In genomic region chr4:27490315-27490714, GRCh38 we compare ENCODE assay signal across 16 cellular contexts.
DNase-seq lines count a peak whose midpoint lies in the region; ATAC-seq, FAIRE-seq and TF ChIP-seq lines count a peak whose summit lies in the region.
"Had no signal": no experiment of that assay in that cellular context is flagged by ENCODE, and none has a peak within 500 bp of the region (broad histone marks: within the 10 kb centered on the region; RNA-seq: fewer than 3 reads in every experiment).

No MANE protein-coding gene starts in this region.

- peaks cover 0 to 4% (median 2%) of the 10 kb centered on the region in 4 experiments; a peak in 3 of 7 replicates for H3K4me1 ChIP-seq in H1 (replicated peaks in 1 of 4; ENCODE audit: control insufficient read depth in 3 of 4, insufficient read depth in 4 of 4, low read length in 3 of 4)
- peaks cover 5 to 8% of the 10 kb centered on the region in 2 donors for H3K4me1 ChIP-seq in neuronal stem cell (ENCODE audit: control insufficient read depth in 2 of 2, insufficient read depth in 1 of 2, low read depth in 1 of 2, low read length in 2 of 2)
- H3K4me1 ChIP-seq: BLaER1, Caco-2 had no signal

- H3K79me1 ChIP-seq in H1 (ENCODE audit: low read depth, low read length) (no peaks in the 10 kb centered on the region), neuronal stem cell (ENCODE audit: low read depth, low read length) (no peaks in the 10 kb centered on the region)

- H2BK120ac ChIP-seq in H1 (replicated peaks; ENCODE audit: low read depth, low read length) (no peak overlapping the region), neuronal stem cell (ENCODE audit: low read depth, low read length) (no peak overlapping the region)

- DNase-seq in NK-92 treated with Interleukin-12 subunit alpha and Interleukin-12 subunit beta, amount 100 ng/mL, for 24 hours (lab: John Stamatoyannopoulos, UW), result peak; percentile 63
- DNase-seq in NK-92 (lab: John Stamatoyannopoulos, UW; ENCODE audit: unreplicated experiment), result no peak
- no peak for DNase-seq in H1 (ENCODE audit: low read depth in 1 of 2, low spot score in 2 of 2)
- DNase-seq in neuronal stem cell (ENCODE audit: low spot score), result no peak
- DNase-seq in KG1 (lab: John Stamatoyannopoulos, UW), result no peak
- DNase-seq in NCI-H1048 (lab: John Stamatoyannopoulos, UW), result no peak
- DNase-seq: 8988T; AML-193; Caco-2; CD8-positive, alpha-beta memory T cell; DMS53; GF-D8; H7 had no signal

- no peak overlapping the region for H3K4ac ChIP-seq in H1 (replicated peaks; ENCODE audit: insufficient read length, low read depth, low read length)
- no peak overlapping the region for H3K4ac ChIP-seq in neuronal stem cell (ENCODE audit: low read length)

- H3K18ac ChIP-seq in H1 (ENCODE audit: extremely low read depth, low read length) (no peak overlapping the region), neuronal stem cell (ENCODE audit: low read length) (peak overlapping the region; percentile 3)

- TF ChIP-seq CTCF in H1 (IDR thresholded peaks at IDR 0.05; ENCODE audit: control extremely low read depth in 1 of 3, insufficient read depth in 1 of 3, low read depth in 1 of 3, low read length in 3 of 3), result no peak

- no peak overlapping the region for H2BK20ac ChIP-seq in H1 (ENCODE audit: low read length)

- H4K20me1 ChIP-seq in H1 (replicated peaks in 1 of 2; ENCODE audit: control insufficient read depth in 1 of 2, insufficient read depth in 2 of 2, low read length in 2 of 2), result no peaks in the 10 kb centered on the region
- H4K20me1 ChIP-seq: BLaER1 had no signal

- WGBS in H1 (ENCODE audit: extremely low coverage in 1 of 2, insufficient coverage in 1 of 2, insufficient read length in 1 of 2, insufficient replicate concordance in 2 of 2, low coverage in 1 of 2, low lambda C conversion rate in 2 of 2, missing lambda C conversion rate in 1 of 2), 2 experiments, result 95% methylated on average over 4 of the region's 4 CpGs; no CpG with 5 or more reads in 1 of the 2 experiments
- no CpG with 5 or more reads among the region's 4 CpGs for WGBS in neuronal stem cell (ENCODE audit: extremely low coverage in 2 of 2, insufficient read length in 2 of 2, insufficient replicate concordance in 1 of 2), 2 donors

- H2BK5ac ChIP-seq in H1 (ENCODE audit: low read depth, low read length) (no peak overlapping the region), neuronal stem cell (ENCODE audit: low read length) (no peak overlapping the region)

- H2AFZ ChIP-seq in H1 (ENCODE audit: low read length) (peak overlapping the region; percentile 12; the same call in 1 of the 2 replicates), neuronal stem cell (ENCODE audit: low read length) (peak overlapping the region; percentile 6)

- TF ChIP-seq RAD21 in H1 (IDR thresholded peaks at IDR 0.05 in 1 of 2, conservative IDR thresholded peaks at IDR 0.05 in 1 of 2; ENCODE audit: low read depth in 2 of 2, low read length in 2 of 2), result no peak

- no peak overlapping the region for H3K56ac ChIP-seq in H1 (replicated peaks; ENCODE audit: insufficient read length, low read depth, low read length)

- no peaks in the 10 kb centered on the region for H3K9me3 ChIP-seq in H1 (ENCODE audit: insufficient read depth in 2 of 2, low read depth in 1 of 2, low read length in 1 of 2)
- H3K9me3 ChIP-seq in neuronal stem cell (replicated peaks in 1 of 2; ENCODE audit: control insufficient read depth in 2 of 2, insufficient read depth in 1 of 2, low read depth in 1 of 2, low read length in 2 of 2), result peaks cover 0 to 2% of the 10 kb centered on the region in 2 donors
- H3K9me3 ChIP-seq: BLaER1, Caco-2 had no signal

- H4K8ac ChIP-seq in H1 (ENCODE audit: extremely low read depth, insufficient read depth, low read length) (no peak overlapping the region), neuronal stem cell (ENCODE audit: low read depth, low read length) (no peak overlapping the region)

- TF ChIP-seq POLR2A in H1 (IDR thresholded peaks at IDR 0.05; ENCODE audit: control extremely low read depth in 1 of 2, low read depth in 2 of 2, low read length in 2 of 2), result no peak

- H3K36me3 ChIP-seq in H1 (ENCODE audit: control insufficient read depth in 2 of 4, insufficient read depth in 4 of 4, low read length in 3 of 4) (no peaks in the 10 kb centered on the region; a peak in 1 of 8 replicates), neuronal stem cell (replicated peaks in 1 of 2; ENCODE audit: control insufficient read depth in 2 of 2, insufficient read depth in 2 of 2, low read length in 2 of 2) (no peaks in the 10 kb centered on the region)
- H3K36me3 ChIP-seq: BLaER1 had no signal

- no peaks in the 10 kb centered on the region for H3K23me2 ChIP-seq in H1 (ENCODE audit: low read depth, low read length)

- H4K91ac ChIP-seq in H1 (replicated peaks; ENCODE audit: insufficient read length, low read length) (no peak overlapping the region), neuronal stem cell (ENCODE audit: low read depth, low read length, poor library complexity) (no peak overlapping the region)

- H2AK5ac ChIP-seq in H1 (ENCODE audit: low read depth, low read length), result no peak overlapping the region
- no peak overlapping the region for H2AK5ac ChIP-seq in neuronal stem cell (ENCODE audit: low read depth, low read length)

- H3K4me3 ChIP-seq in H1 (ENCODE audit: extremely low read depth in 1 of 4, insufficient read depth in 2 of 4, low read depth in 3 of 4, low read length in 4 of 4), result no peak overlapping the region
- H3K4me3 ChIP-seq in neuronal stem cell (ENCODE audit: low read length in 2 of 2), result no peak overlapping the region
- H3K4me3 ChIP-seq: BLaER1 had no signal

- FAIRE-seq in H1 (lab: Jason Lieb, UNC), result no peak

- H2BK12ac ChIP-seq in H1 (ENCODE audit: low read depth, low read length) (no peak overlapping the region), neuronal stem cell (ENCODE audit: low read length) (no peak overlapping the region)

- H3K79me2 ChIP-seq in H1 (ENCODE audit: control insufficient read depth in 1 of 2, insufficient read depth in 2 of 2, low read length in 2 of 2), result no peaks in the 10 kb centered on the region

- H3K23ac ChIP-seq in H1 (ENCODE audit: insufficient read length) (no peak overlapping the region), neuronal stem cell (ENCODE audit: low read depth, low read length, poor library complexity) (no peak overlapping the region)

- H3K14ac ChIP-seq in H1 (ENCODE audit: insufficient read length) (no peak overlapping the region), neuronal stem cell (ENCODE audit: low read length) (no peak overlapping the region)

- H3K27me3 ChIP-seq in H1 (replicated peaks in 1 of 4; ENCODE audit: control insufficient read depth in 3 of 4, extremely low read depth in 1 of 4, insufficient read depth in 3 of 4, low read length in 3 of 4) (no peaks in the 10 kb centered on the region), neuronal stem cell (ENCODE audit: control insufficient read depth in 3 of 3, insufficient read depth in 3 of 3, low read depth in 1 of 3, low read length in 3 of 3) (no peaks in the 10 kb centered on the region)
- H3K27me3 ChIP-seq: BLaER1 had no signal

- POLR2A ChIA-PET in H1 (lab: Charles Lee; ENCODE audit: partially characterized antibody), result interaction anchor here (0.9 kb wide), 1 partner anchor 45 kb away, joined by 3 read pairs; no protein-coding TSS in a partner anchor

- CTCF ChIA-PET in H1 (lab: Charles Lee; ENCODE audit: partially characterized antibody), result interaction anchor here (1.1 kb wide), 1 partner anchor 13 kb away, joined by 4 read pairs; no protein-coding TSS in a partner anchor

- no peak overlapping the region for H4K5ac ChIP-seq in H1 (ENCODE audit: insufficient read length, low read depth, low read length)

- no peak overlapping the region; a peak in 1 of 7 replicates for H3K9ac ChIP-seq in H1 (replicated peaks in 1 of 4; ENCODE audit: extremely low read depth in 1 of 4, low read depth in 3 of 4, low read length in 3 of 4)
- no peak overlapping the region for H3K9ac ChIP-seq in neuronal stem cell (ENCODE audit: low read depth, low read length, poor library complexity)
- H3K9ac ChIP-seq: BLaER1 had no signal

- H3K27ac ChIP-seq in H1 (ENCODE audit: low read depth, low read length) (no peak overlapping the region), neuronal stem cell (replicated peaks; ENCODE audit: low read length) (no peak overlapping the region)
- H3K27ac ChIP-seq: BLaER1 had no signal

- ATAC-seq in SK-N-SH treated with all-trans-retinoic acid at 6 μM for 48 hours, result no peak
- ATAC-seq in HG03175 (IDR thresholded peaks at IDR 0.05; ENCODE audit: unreplicated experiment), result no peak

- TF ChIP-seq EP300 in H1 (IDR thresholded peaks at IDR 0.05; ENCODE audit: borderline replicate concordance in 1 of 2, low read depth in 2 of 2, low read length in 2 of 2), result no peak

- H2BK15ac ChIP-seq in H1 (ENCODE audit: low read length) (no peak overlapping the region), neuronal stem cell (ENCODE audit: low read length) (no peak overlapping the region)

- H3K4me2 ChIP-seq in H1 (ENCODE audit: insufficient read depth in 1 of 2, low read depth in 2 of 2, low read length in 2 of 2) (no peak overlapping the region), neuronal stem cell (ENCODE audit: insufficient read depth, low read length, poor library complexity, severe bottlenecking) (no peak overlapping the region)
- H3K4me2 ChIP-seq: BLaER1 had no signal

TF ChIP-seq in H1, 55 proteins besides CTCF, POLR2A, EP300 and RAD21 (continues in another document):
- no peak for TF ChIP-seq BACH1 (IDR thresholded peaks at IDR 0.05; ENCODE audit: low read length)

TF ChIP-seq in SK-N-SH treated with all-trans-retinoic acid at 6 μM for 48 hours, 23 proteins besides CTCF, POLR2A, EP300 and RAD21 (continues in another document):
- TF ChIP-seq SNAI2 (CRISPR knock-in tag; IDR thresholded peaks at IDR 0.05), result no peak
- TF ChIP-seq GLIS3 (CRISPR knock-in tag; IDR thresholded peaks at IDR 0.05), result no peak
